ENCODE assay signal across 1 cellular context in genomic region chr15:59828262-59828661, GRCh38.
TF ChIP-seq lines count a peak whose summit lies in the region.

No MANE protein-coding gene starts in this region.

TF ChIP-seq in HEK293, 187 proteins besides CTCF, POLR2A, EP300 and RAD21:
- TF ChIP-seq ZBTB17 (tag by site-specific recombination; IDR thresholded peaks at IDR 0.05): no peak
- TF ChIP-seq MEIS1 (CRISPR knock-in tag; IDR thresholded peaks at IDR 0.05; ENCODE audit: borderline replicate concordance): peak; percentile 62; the same call in 1 of the 2 replicates
- TF ChIP-seq, protein P1, sequence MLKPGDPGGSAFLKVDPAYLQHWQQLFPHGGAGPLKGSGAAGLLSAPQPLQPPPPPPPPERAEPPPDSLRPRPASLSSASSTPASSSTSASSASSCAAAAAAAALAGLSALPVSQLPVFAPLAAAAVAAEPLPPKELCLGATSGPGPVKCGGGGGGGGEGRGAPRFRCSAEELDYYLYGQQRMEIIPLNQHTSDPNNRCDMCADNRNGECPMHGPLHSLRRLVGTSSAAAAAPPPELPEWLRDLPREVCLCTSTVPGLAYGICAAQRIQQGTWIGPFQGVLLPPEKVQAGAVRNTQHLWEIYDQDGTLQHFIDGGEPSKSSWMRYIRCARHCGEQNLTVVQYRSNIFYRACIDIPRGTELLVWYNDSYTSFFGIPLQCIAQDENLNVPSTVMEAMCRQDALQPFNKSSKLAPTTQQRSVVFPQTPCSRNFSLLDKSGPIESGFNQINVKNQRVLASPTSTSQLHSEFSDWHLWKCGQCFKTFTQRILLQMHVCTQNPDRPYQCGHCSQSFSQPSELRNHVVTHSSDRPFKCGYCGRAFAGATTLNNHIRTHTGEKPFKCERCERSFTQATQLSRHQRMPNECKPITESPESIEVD (tag by site-specific recombination; IDR thresholded peaks at IDR 0.05): peak; percentile 75
- TF ChIP-seq, protein P2, sequence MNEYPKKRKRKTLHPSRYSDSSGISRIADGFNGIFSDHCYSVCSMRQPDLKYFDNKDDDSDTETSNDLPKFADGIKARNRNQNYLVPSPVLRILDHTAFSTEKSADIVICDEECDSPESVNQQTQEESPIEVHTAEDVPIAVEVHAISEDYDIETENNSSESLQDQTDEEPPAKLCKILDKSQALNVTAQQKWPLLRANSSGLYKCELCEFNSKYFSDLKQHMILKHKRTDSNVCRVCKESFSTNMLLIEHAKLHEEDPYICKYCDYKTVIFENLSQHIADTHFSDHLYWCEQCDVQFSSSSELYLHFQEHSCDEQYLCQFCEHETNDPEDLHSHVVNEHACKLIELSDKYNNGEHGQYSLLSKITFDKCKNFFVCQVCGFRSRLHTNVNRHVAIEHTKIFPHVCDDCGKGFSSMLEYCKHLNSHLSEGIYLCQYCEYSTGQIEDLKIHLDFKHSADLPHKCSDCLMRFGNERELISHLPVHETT (tag by site-specific recombination; IDR thresholded peaks at IDR 0.05): no peak
- no peak for TF ChIP-seq ZNF747 (tag by site-specific recombination; IDR thresholded peaks at IDR 0.05)
- TF ChIP-seq, protein P3, sequence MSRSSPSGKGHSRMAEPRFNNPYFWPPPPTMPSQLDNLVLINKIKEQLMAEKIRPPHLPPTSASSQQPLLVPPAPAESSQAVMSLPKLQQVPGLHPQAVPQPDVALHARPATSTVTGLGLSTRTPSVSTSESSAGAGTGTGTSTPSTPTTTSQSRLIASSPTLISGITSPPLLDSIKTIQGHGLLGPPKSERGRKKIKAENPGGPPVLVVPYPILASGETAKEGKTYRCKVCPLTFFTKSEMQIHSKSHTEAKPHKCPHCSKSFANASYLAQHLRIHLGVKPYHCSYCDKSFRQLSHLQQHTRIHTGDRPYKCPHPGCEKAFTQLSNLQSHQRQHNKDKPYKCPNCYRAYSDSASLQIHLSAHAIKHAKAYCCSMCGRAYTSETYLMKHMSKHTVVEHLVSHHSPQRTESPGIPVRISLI (tag by site-specific recombination; IDR thresholded peaks at IDR 0.05): no peak
- TF ChIP-seq ZNF398 (tag by site-specific recombination; IDR thresholded peaks at IDR 0.05): no peak
- TF ChIP-seq ZFP3 (tag by site-specific recombination; IDR thresholded peaks at IDR 0.05; ENCODE audit: low read depth): no peak
- no peak for TF ChIP-seq EGR2 (tag by site-specific recombination; IDR thresholded peaks at IDR 0.05; ENCODE audit: low read depth)
- no peak for TF ChIP-seq ZNF416 (tag by site-specific recombination; IDR thresholded peaks at IDR 0.05)
- no peak for TF ChIP-seq BCL11B (tag by site-specific recombination; IDR thresholded peaks at IDR 0.05; ENCODE audit: low read depth)
- TF ChIP-seq GFI1B (tag by site-specific recombination; IDR thresholded peaks at IDR 0.05): no peak
- no peak for TF ChIP-seq ZNF776 (tag by site-specific recombination; IDR thresholded peaks at IDR 0.05; ENCODE audit: borderline replicate concordance)
- TF ChIP-seq ZNF76 (tag by site-specific recombination; IDR thresholded peaks at IDR 0.05; ENCODE audit: borderline replicate concordance, low read depth): no peak
- no peak for TF ChIP-seq KLF7 (tag by site-specific recombination; IDR thresholded peaks at IDR 0.05; ENCODE audit: borderline replicate concordance)
- no peak for TF ChIP-seq ZNF202 (tag by site-specific recombination; IDR thresholded peaks at IDR 0.05; ENCODE audit: borderline replicate concordance)
- no peak for TF ChIP-seq ZNF37A (tag by site-specific recombination; IDR thresholded peaks at IDR 0.05)
- no peak for TF ChIP-seq ZNF324 (tag by site-specific recombination; IDR thresholded peaks at IDR 0.05)
- TF ChIP-seq ZNF830 (tag by site-specific recombination; IDR thresholded peaks at IDR 0.05; ENCODE audit: low read depth): no peak
- no peak for TF ChIP-seq YY2 (tag by site-specific recombination; IDR thresholded peaks at IDR 0.05)
- TF ChIP-seq ZNF426 (tag by site-specific recombination; IDR thresholded peaks at IDR 0.05): no peak
- TF ChIP-seq ZNF843 (tag by site-specific recombination; IDR thresholded peaks at IDR 0.05): no peak
- no peak for TF ChIP-seq TRIM28 (IDR thresholded peaks at IDR 0.05; ENCODE audit: borderline replicate concordance, low read length)
- TF ChIP-seq KLF10 (tag by site-specific recombination; IDR thresholded peaks at IDR 0.05): 0 out of 2 replicates have a peak, but pooled peaks have one; percentile 20
- no peak for TF ChIP-seq ZNF785 (tag by site-specific recombination; IDR thresholded peaks at IDR 0.05)
- TF ChIP-seq ZNF16 (tag by site-specific recombination; IDR thresholded peaks at IDR 0.05; ENCODE audit: low read depth): no peak
- TF ChIP-seq WT1 (tag by site-specific recombination; IDR thresholded peaks at IDR 0.05): 0 out of 2 replicates have a peak, but pooled peaks have one; percentile 11
- TF ChIP-seq ZFP69B (tag by site-specific recombination; IDR thresholded peaks at IDR 0.05): no peak
- TF ChIP-seq SCRT2 (tag by site-specific recombination; IDR thresholded peaks at IDR 0.05): no peak
- no peak for TF ChIP-seq ZNF138 (tag by site-specific recombination; IDR thresholded peaks at IDR 0.05; ENCODE audit: borderline replicate concordance)
